8 cellular contexts compared by ENCODE assay signal in genomic region chr17:81927653-81928496, GRCh38. TPM values are rescaled to one million over a fixed set of nuclear protein-coding genes. Genes with fewer than 3 reads are reported as not detected.
DNase-seq lines count a peak whose midpoint lies in the region; ATAC-seq and TF ChIP-seq lines count a peak whose summit lies in the region.

Gene MAFG, minus strand, starts transcription at chr17:81927735. Its CDS starts 4,550 bp downstream, at chr17:81923185.

- peaks cover 1% of the 10 kb centered on the region for H3K36me3 Mint-ChIP-seq in activated T-helper 1 cell treated with anti-CD3 and anti-CD28 coated beads, Interleukin-12 subunit alpha, Interleukin-12 subunit beta, Interleukin-2, Interleukin-4 antibody, amounts not matched to agents 30 ng/mL and 10 ng/mL and 1 ng/mL, durations not matched to agents 14 hours and 24 hours and 36 hours (ENCODE audit: low read depth)
- H3K36me3 Mint-ChIP-seq in naive thymus-derived CD8-positive, alpha-beta T cell: peaks cover 0 to under 1% (median 0%) of the 10 kb centered on the region in 3 donors

- H3K4me3 ChIP-seq in fibroblast of lung (replicated peaks in 1 of 4; ENCODE audit: control extremely low read depth in 1 of 4, insufficient read depth in 1 of 4, low read depth in 3 of 4, low read length in 4 of 4): peak within 1 kb of the TSS; percentile 67 to 91 (median 77)

- H3K36me3 ChIP-seq in fibroblast of lung (ENCODE audit: control insufficient read depth, insufficient read depth, low read length): peaks cover 3% of the 10 kb centered on the region

- H3K4me1 Mint-ChIP-seq in activated T-helper 1 cell treated with anti-CD3 and anti-CD28 coated beads, Interleukin-12 subunit alpha, Interleukin-12 subunit beta, Interleukin-2, Interleukin-4 antibody, amounts not matched to agents 30 ng/mL and 10 ng/mL and 1 ng/mL, durations not matched to agents 14 hours and 24 hours and 36 hours (ENCODE audit: low read depth): peaks cover 15% of the 10 kb centered on the region
- peaks cover 6 to 29% (median 15%) of the 10 kb centered on the region in 4 donors for H3K4me1 Mint-ChIP-seq in naive thymus-derived CD8-positive, alpha-beta T cell

- peak; percentile 41 for ATAC-seq in GM21825 (IDR thresholded peaks at IDR 0.05; ENCODE audit: unreplicated experiment)
- peak; percentile 78 to 79 for ATAC-seq in naive thymus-derived CD8-positive, alpha-beta T cell

- peaks cover 21% of the 10 kb centered on the region for H3K4me1 ChIP-seq in fibroblast of lung (ENCODE audit: control insufficient read depth, extremely low read depth, insufficient read depth, low read length)

- no peaks in the 10 kb centered on the region for H4K20me1 ChIP-seq in fibroblast of lung (ENCODE audit: control insufficient read depth, extremely low read depth, insufficient read depth, low read length)

- peak within 1 kb of the TSS; percentile 98 for H3K4me2 ChIP-seq in fibroblast of lung (ENCODE audit: extremely low read depth, insufficient read depth, low read length)

- H3K27me3 Mint-ChIP-seq in activated T-helper 1 cell treated with anti-CD3 and anti-CD28 coated beads, Interleukin-12 subunit alpha, Interleukin-12 subunit beta, Interleukin-2, Interleukin-4 antibody, amounts not matched to agents 30 ng/mL and 10 ng/mL and 1 ng/mL, durations not matched to agents 14 hours and 24 hours and 36 hours (ENCODE audit: insufficient read depth): peaks cover 2% of the 10 kb centered on the region
- peaks cover 0 to 19% (median 5%) of the 10 kb centered on the region in 5 donors for H3K27me3 Mint-ChIP-seq in naive thymus-derived CD8-positive, alpha-beta T cell

- H3K9ac ChIP-seq in fibroblast of lung (ENCODE audit: insufficient read depth, low read length): peak within 1 kb of the TSS; percentile 92

- TF ChIP-seq CTCF in LNCAP (IDR thresholded peaks at IDR 0.05) (peak; percentile 36), fibroblast of lung (conservative IDR thresholded peaks at IDR 0.05 in 1 of 2, IDR thresholded peaks at IDR 0.05 in 1 of 2; ENCODE audit: low read depth in 1 of 2, low read length in 2 of 2) (peak in 1 of 2 donors; percentile 37)

- intact Hi-C loops in activated T-helper 1 cell treated with anti-CD3 and anti-CD28 coated beads, Interleukin-12 subunit alpha, Interleukin-12 subunit beta, Interleukin-2, Interleukin-4 antibody, amounts not matched to agents 30 ng/mL and 10 ng/mL and 1 ng/mL, durations not matched to agents 14 hours and 24 hours and 36 hours (cut with micrococcal nuclease): loop anchor here (1.0 to 2.0 kb wide), 6 partner anchors 9 to 168 kb away; partner anchors contain the start of genes ARHGDIA, ASPSCR1, CENPX and LRRC45

- H3K4me3 Mint-ChIP-seq in activated T-helper 1 cell treated with anti-CD3 and anti-CD28 coated beads, Interleukin-12 subunit alpha, Interleukin-12 subunit beta, Interleukin-2, Interleukin-4 antibody, amounts not matched to agents 30 ng/mL and 10 ng/mL and 1 ng/mL, durations not matched to agents 14 hours and 24 hours and 36 hours: peak within 1 kb of the TSS; percentile 89
- H3K4me3 Mint-ChIP-seq in naive thymus-derived CD8-positive, alpha-beta T cell: peak within 1 kb of the TSS; percentile 75 to 88 (median 80)

- peak within 1 kb of the TSS; percentile 92 for H3K27ac ChIP-seq in fibroblast of lung (ENCODE audit: insufficient read depth, low read length)

- DNase-seq in DMS79 treated with DMSO at 0.1 percent for 48 hours (lab: John Stamatoyannopoulos, UW) (peak; percentile 74), RPMI7951 (ENCODE audit: low read depth) (peak; percentile 92), fibroblast of lung (ENCODE audit: low read depth in 2 of 2) (peak; percentile 89 to 93)
- peak; percentile 88 for DNase-seq in activated T-helper 1 cell treated with anti-CD3 and anti-CD28 coated beads, Interleukin-12 subunit alpha, Interleukin-12 subunit beta, Interleukin-2, Interleukin-4 antibody, amounts not matched to agents 30 ng/mL and 10 ng/mL and 1 ng/mL, durations not matched to agents 14 hours and 24 hours and 36 hours (ENCODE audit: low spot score)
- peak; percentile 82 to 94 (median 90) for DNase-seq in naive thymus-derived CD8-positive, alpha-beta T cell
- DNase-seq in stimulated activated naive CD4-positive, alpha-beta T cell (lab: John Stamatoyannopoulos, UW): peak; percentile 75 to 89 (median 85)

- peak within 1 kb of the TSS; percentile 10 for H2AFZ ChIP-seq in fibroblast of lung (ENCODE audit: low read length)

- H3K9me3 Mint-ChIP-seq in activated T-helper 1 cell treated with anti-CD3 and anti-CD28 coated beads, Interleukin-12 subunit alpha, Interleukin-12 subunit beta, Interleukin-2, Interleukin-4 antibody, amounts not matched to agents 30 ng/mL and 10 ng/mL and 1 ng/mL, durations not matched to agents 14 hours and 24 hours and 36 hours: no peaks in the 10 kb centered on the region
- H3K9me3 Mint-ChIP-seq in naive thymus-derived CD8-positive, alpha-beta T cell: no peaks in the 10 kb centered on the region

- H3K27me3 ChIP-seq in fibroblast of lung (ENCODE audit: control insufficient read depth, insufficient read depth, low read length): no peaks in the 10 kb centered on the region

- peak within 1 kb of the TSS; percentile 79 for H3K27ac Mint-ChIP-seq in activated T-helper 1 cell treated with anti-CD3 and anti-CD28 coated beads, Interleukin-12 subunit alpha, Interleukin-12 subunit beta, Interleukin-2, Interleukin-4 antibody, amounts not matched to agents 30 ng/mL and 10 ng/mL and 1 ng/mL, durations not matched to agents 14 hours and 24 hours and 36 hours
- H3K27ac Mint-ChIP-seq in naive thymus-derived CD8-positive, alpha-beta T cell: peak within 1 kb of the TSS; percentile 53 to 85 (median 83)

- H3K79me2 ChIP-seq in fibroblast of lung (ENCODE audit: control insufficient read depth, insufficient read depth, low read length): peaks cover 36% of the 10 kb centered on the region

- no peaks in the 10 kb centered on the region for H3K9me3 ChIP-seq in fibroblast of lung (ENCODE audit: control insufficient read depth, insufficient read depth, low read depth, low read length)

- POLR2A ChIA-PET in naive thymus-derived CD8-positive, alpha-beta T cell (lab: Charles Lee): interaction anchor here (0.7 to 3.3 kb wide), 14 partner anchors 9 to 302 kb away, joined by 3 to 22 read pairs (median 3); partner anchors contain the start of genes ARHGDIA, DCXR and PYCR1

RNA-seq across cellular contexts. Expression of gene MAFG, which starts in this region (rescaled TPM):
- 10.1 TPM in 2 replicates for total RNA-seq in RPMI7951 (2014; rRNA removed; shearing (Covaris generic))
- 33.8 and 35.5 TPM in 2 replicates for total RNA-seq in activated T-helper 1 cell treated with anti-CD3 and anti-CD28 coated beads, Interleukin-12 subunit alpha, Interleukin-12 subunit beta, Interleukin-2, Interleukin-4 antibody, amounts not matched to agents 30 ng/mL and 10 ng/mL and 1 ng/mL, durations not matched to agents 14 hours and 24 hours and 36 hours
- total RNA-seq in fibroblast of lung: 18.0 and 20.6 TPM in 2 replicates
- 11.0 and 11.3 TPM in 2 replicates for polyA plus RNA-seq in fibroblast of lung
- 12.8 and 13.4 TPM in 2 replicates for polyA plus RNA-seq in fibroblast of lung (2012)
- 18.5 and 20.1 TPM in 2 replicates for polyA minus RNA-seq in fibroblast of lung (ENCODE audit: low replicate concordance)
- 10 to 100 TPM; 17.1 to 18.0 TPM for total RNA-seq in naive thymus-derived CD8-positive, alpha-beta T cell
- 1 to 10 TPM; 1.2 to 2.5 (median 2.2) TPM for polyA plus RNA-seq in naive thymus-derived CD8-positive, alpha-beta T cell

Comparison
In these comparisons a context has a peak if more than half of its experiments do, and no peak if none do; other contexts are left out.
1. Peak in every context shown above with its lines: DNase-seq, ATAC-seq, H3K4me3 ChIP-seq and H3K27ac ChIP-seq.